ENCODE assay signal across 8 cellular contexts in the genomic region with DNA sequence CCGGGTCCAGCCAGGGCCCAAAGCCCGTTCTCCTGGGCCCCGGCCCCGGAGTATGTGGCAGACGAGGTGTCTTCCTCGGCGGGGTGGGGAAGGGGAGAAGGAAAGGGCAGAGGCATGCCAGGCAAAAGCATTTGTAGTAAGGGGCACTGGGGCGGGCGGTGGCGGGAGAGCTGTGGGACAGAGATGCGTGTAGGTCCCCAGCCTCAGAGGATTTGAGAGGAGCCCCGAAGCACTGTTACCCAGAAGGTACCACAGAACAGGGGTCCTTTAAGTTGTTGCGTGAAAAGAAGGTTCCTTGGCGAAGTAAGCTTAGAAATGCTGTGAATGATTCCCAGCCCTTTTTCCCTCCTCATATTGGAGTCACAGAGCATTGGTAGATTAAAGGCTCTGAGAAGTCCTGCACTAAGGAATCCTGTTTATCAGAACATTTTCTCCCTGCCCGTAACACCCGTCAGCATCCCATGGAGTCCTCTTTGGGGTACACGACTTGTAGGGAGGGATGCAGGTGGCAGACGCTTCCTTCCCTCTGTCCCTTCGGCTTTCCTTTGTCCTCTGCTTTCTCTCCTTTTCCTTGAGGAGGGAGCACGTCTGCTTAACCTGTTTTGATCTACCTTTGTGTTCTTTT. TPM values are rescaled to one million over a fixed set of nuclear protein-coding genes. Genes with fewer than 3 reads are reported as not detected.
DNase-seq lines count a peak whose midpoint lies in the region; TF ChIP-seq lines count a peak whose summit lies in the region.

No MANE protein-coding gene starts in this region.

- H3K4me3 ChIP-seq in MM.1S (ENCODE audit: low read length) (peak overlapping the region; percentile 47; the same call in 1 of the 2 replicates), endodermal cell (ENCODE audit: low read length) (peak overlapping the region; percentile 80), neutrophil (ENCODE audit: low read depth in 1 of 2, low read length in 1 of 2) (peak overlapping the region; percentile 50 to 59)

- H3K27me3 ChIP-seq in MM.1S (replicated peaks; ENCODE audit: insufficient read depth, low read length), result peaks cover 10% of the 10 kb centered on the region
- peaks cover 14% of the 10 kb centered on the region for H3K27me3 ChIP-seq in endodermal cell (ENCODE audit: control insufficient read depth, insufficient read depth, low read length, poor library complexity, severe bottlenecking)
- H3K27me3 ChIP-seq in neutrophil, result peaks cover 62% of the 10 kb centered on the region

- H3K27me3 Mint-ChIP-seq in CD14-positive monocyte (ENCODE audit: low read depth in 3 of 3) (peaks cover 14 to 32% (median 31%) of the 10 kb centered on the region in 3 donors), endodermal cell (ENCODE audit: insufficient read depth) (peaks cover 55% of the 10 kb centered on the region)

- H4K20me1 ChIP-seq in MM.1S (ENCODE audit: insufficient read depth, low read length), result no peaks in the 10 kb centered on the region

- peak overlapping the region in 2 of 7 donors; percentile 15 to 50 for H3K27ac Mint-ChIP-seq in CD14-positive monocyte
- no peak overlapping the region for H3K27ac Mint-ChIP-seq in endodermal cell

- H3K36me3 ChIP-seq in MM.1S (replicated peaks; ENCODE audit: insufficient read depth, low read length) (no peaks in the 10 kb centered on the region), endodermal cell (ENCODE audit: control insufficient read depth, insufficient read depth, low read length) (peaks cover 11% of the 10 kb centered on the region), neutrophil (peaks cover 12% of the 10 kb centered on the region)

- H3K9ac ChIP-seq in MM.1S (ENCODE audit: low read length) (peak overlapping the region; percentile 26; the same call in 1 of the 2 replicates), endodermal cell (ENCODE audit: extremely low read depth, low read length, poor library complexity, severe bottlenecking) (peak overlapping the region; percentile 49)

- no peaks in the 10 kb centered on the region for H3K9me2 ChIP-seq in MM.1S (replicated peaks; ENCODE audit: insufficient read depth, low read length)

- H3F3A ChIP-seq in MM.1S (ENCODE audit: insufficient read depth, low read length), result no peaks in the 10 kb centered on the region

- intact Hi-C loops in CD14-positive monocyte (cut with micrococcal nuclease), result loop anchor here in 1 of 2 donors (10.0 kb wide), 1 partner anchor 231 kb away; no protein-coding TSS in a partner anchor

- H3K27ac ChIP-seq in MM.1S (ENCODE audit: low read length) (no peak overlapping the region), endodermal cell (ENCODE audit: low read depth, low read length) (no peak overlapping the region), neutrophil (no peak overlapping the region)

- H3K9me3 Mint-ChIP-seq in CD14-positive monocyte (peaks cover 0 to 3% (median 0%) of the 10 kb centered on the region in 7 donors), endodermal cell (no peaks in the 10 kb centered on the region)

- TF ChIP-seq CTCF in CD14-positive monocyte (IDR thresholded peaks at IDR 0.05) (no peak), MM.1S (IDR thresholded peaks at IDR 0.05; ENCODE audit: low read length) (no peak), endodermal cell (conservative IDR thresholded peaks at IDR 0.05) (no peak), neutrophil (IDR thresholded peaks at IDR 0.05) (no peak)

- H3K79me2 ChIP-seq in MM.1S (ENCODE audit: low read length), result no peaks in the 10 kb centered on the region

- peaks cover 5 to 8% of the 10 kb centered on the region in 2 donors for H3K36me3 Mint-ChIP-seq in CD14-positive monocyte
- peaks cover 7% of the 10 kb centered on the region for H3K36me3 Mint-ChIP-seq in endodermal cell (ENCODE audit: low read depth)

- peak overlapping the region; percentile 73 for H3K4me2 ChIP-seq in MM.1S (ENCODE audit: low read depth, low read length)

- H2AFZ ChIP-seq in MM.1S (ENCODE audit: low read length), result peak overlapping the region; percentile 80

- 0 out of 2 replicates have a peak, but pooled peaks cover 2% of the 10 kb centered on the region for H3K4me1 ChIP-seq in MM.1S (ENCODE audit: low read length)
- H3K4me1 ChIP-seq in endodermal cell (ENCODE audit: control insufficient read depth, insufficient read depth, low read length), result no peaks in the 10 kb centered on the region
- peaks cover 8 to 9% of the 10 kb centered on the region in 2 experiments for H3K4me1 ChIP-seq in neutrophil (ENCODE audit: control insufficient read depth in 1 of 2, insufficient read depth in 1 of 2, low read depth in 1 of 2, low read length in 1 of 2)

- H3K4me1 Mint-ChIP-seq in CD14-positive monocyte (peaks cover 16% of the 10 kb centered on the region), endodermal cell (peaks cover 4% of the 10 kb centered on the region)

- WGBS in endodermal cell (ENCODE audit: insufficient coverage in 1 of 2, insufficient read length in 1 of 2), 2 experiments, result 61 to 78% methylated on average over 14 to 20 of the region's 20 CpGs

- peak overlapping the region; percentile 73 to 84 for H3K4me3 Mint-ChIP-seq in CD14-positive monocyte
- peak overlapping the region; percentile 62 for H3K4me3 Mint-ChIP-seq in endodermal cell

- no peaks in the 10 kb centered on the region for H3K9me3 ChIP-seq in MM.1S (replicated peaks; ENCODE audit: insufficient read depth, low read length)
- H3K9me3 ChIP-seq in endodermal cell (ENCODE audit: control insufficient read depth, low read length), result no peaks in the 10 kb centered on the region
- H3K9me3 ChIP-seq in neutrophil, result no peaks in the 10 kb centered on the region

- DNase-seq in CD14-positive monocyte (ENCODE audit: low spot score), result peak; percentile 46
- no peak for DNase-seq in MM.1S
- peak; percentile 83 for DNase-seq in endodermal cell
- DNase-seq in OCI-M2 (lab: John Stamatoyannopoulos, UW; ENCODE audit: unreplicated experiment), result no peak
- no peak for DNase-seq in medulla oblongata (ENCODE audit: extremely low spot score)
- no peak for DNase-seq in T1000 (lab: John Stamatoyannopoulos, UW)
- DNase-seq in NCI-H1436 treated with DMSO at 0.1 percent for 48 hours (lab: John Stamatoyannopoulos, UW), result no peak

RNA-seq across cellular contexts. Expression of gene GAREM2, which starts 12.5 kb away (rescaled TPM):
- polyA plus RNA-seq in CD14-positive monocyte, result under 1 TPM in 1 of 2 donors, not detected in 1; 0.08 TPM
- total RNA-seq in endodermal cell, result 1 to 10 TPM; 6.0 to 8.1 TPM
- polyA plus RNA-seq in endodermal cell (2013, experiment 1 of 2), result 31.1 TPM
- polyA plus RNA-seq in endodermal cell (2013, experiment 2 of 2), result 25.1 TPM

RNA-seq across cellular contexts. Expression of gene HADHA, which starts 59.0 kb away (rescaled TPM):
- polyA plus RNA-seq in CD14-positive monocyte, result 100 to 1,000 TPM; 155 to 187 TPM
- 10 to 100 TPM; 83.8 to 86.7 TPM for total RNA-seq in endodermal cell
- 107 TPM for polyA plus RNA-seq in endodermal cell (2013, experiment 1 of 2)
- 93.5 TPM for polyA plus RNA-seq in endodermal cell (2013, experiment 2 of 2)

RNA-seq across cellular contexts. Expression of gene HADHB, which starts 59.3 kb away (rescaled TPM):
- 100 to 1,000 TPM; 186 to 200 TPM for polyA plus RNA-seq in CD14-positive monocyte
- 10 to 100 TPM; 37.8 to 41.0 TPM for total RNA-seq in endodermal cell
- 51.5 TPM for polyA plus RNA-seq in endodermal cell (2013, experiment 1 of 2)
- 45.7 TPM for polyA plus RNA-seq in endodermal cell (2013, experiment 2 of 2)

Comparison
In these comparisons a context has a peak if more than half of its experiments do, and no peak if none do; other contexts are left out.
1. DNase-seq: peak in CD14-positive monocyte (single experiment) and endodermal cell (single experiment); none in MM.1S (single experiment), OCI-M2 (single experiment), medulla oblongata (single experiment), T1000 (single experiment) and NCI-H1436 treated with DMSO at 0.1 percent for 48 hours (single experiment).
2. Peak in every context shown above with its lines, with median percentiles within 50 percentile points of each other: H3K4me3 ChIP-seq.